39 cellular contexts compared by ENCODE assay signal in genomic region chr17:35723735-35724134, GRCh38. TPM values are rescaled to one million over a fixed set of nuclear protein-coding genes. Genes with fewer than 3 reads are reported as not detected.
"Had no signal": no experiment of that assay in that cellular context is flagged by ENCODE, and none has a peak within 500 bp of the region (broad histone marks: within the 10 kb centered on the region; RNA-seq: fewer than 3 reads in every experiment).

No MANE protein-coding gene starts in this region.

- H3K36me3 Mint-ChIP-seq: activated naive CD4-positive, alpha-beta T cell treated with anti-CD3 and anti-CD28 coated beads, Interleukin-2, amount 50 U/mL, for 72 hours had no signal

- ATAC-seq: activated T-cell treated with anti-CD3 and anti-CD28 coated beads, Interleukin-2, amount 50 U/mL, for 4 hours; activated T-helper 17 cell treated with anti-CD3 and anti-CD28 coated beads, Interleukin-2, amount 50 U/mL, for 72 hours; body of pancreas had no signal

- H3K27me3 ChIP-seq: adrenal gland, body of pancreas, brain microvascular endothelial cell, breast epithelium had no signal

- H3K9me3 ChIP-seq: adrenal gland, body of pancreas, breast epithelium had no signal

- H3K4me1 Mint-ChIP-seq: activated B cell treated with CpG ODN at 0.5 μM for 24 hours; activated CD4-positive, alpha-beta T cell treated with anti-CD3 and anti-CD28 coated beads, Interleukin-2, amount 10 ng/mL, durations not matched to agents 24 days and 14 days; activated naive CD8-positive, alpha-beta T cell treated with anti-CD3 and anti-CD28 coated beads for 36 hours; activated T-helper 17 cell treated with anti-CD3 and anti-CD28 coated beads, Interleukin-2, amount 50 U/mL, for 72 hours; central memory CD8-positive, alpha-beta T cell had no signal

- H3K9me3 Mint-ChIP-seq: activated B cell treated with CpG ODN at 0.5 μM for 24 hours; activated CD4-positive, alpha-beta memory T cell treated with anti-CD3 and anti-CD28 coated beads for 36 hours; activated CD4-positive, alpha-beta T cell treated with anti-CD3 and anti-CD28 coated beads, Interleukin-2, amount 10 ng/mL, durations not matched to agents 24 days and 14 days; activated naive CD4-positive, alpha-beta T cell treated with anti-CD3 and anti-CD28 coated beads for 36 hours; activated naive CD4-positive, alpha-beta T cell treated with anti-CD3 and anti-CD28 coated beads, Interleukin-2, amount 50 U/mL, for 72 hours; activated naive CD8-positive, alpha-beta T cell treated with anti-CD3 and anti-CD28 coated beads for 36 hours; activated T-cell treated with anti-CD3 and anti-CD28 coated beads, Interleukin-2, amount 50 U/mL, for 4 hours; activated T-cell treated with anti-CD3 and anti-CD28 coated beads, Interleukin-2, amount 50 U/mL, for 72 hours; activated T-helper 1 cell treated with anti-CD3 and anti-CD28 coated beads, Interleukin-12 subunit alpha, Interleukin-12 subunit beta, Interleukin-2, Interleukin-4 antibody, amounts not matched to agents 30 ng/mL and 10 ng/mL and 1 ng/mL, durations not matched to agents 14 hours and 24 hours and 36 hours; activated T-helper 17 cell treated with anti-CD3 and anti-CD28 coated beads, Interleukin-2, amount 50 U/mL, for 72 hours; central memory CD8-positive, alpha-beta T cell; T-helper 1 cell treated with Interleukin-12 subunit alpha and Interleukin-12 subunit beta and Interleukin-4 antibody, amounts not matched to agents 30 μg/mL and 1 μg/mL, for 36 hours; T-helper 2 cell treated with Interferon-gamma antibody and Interleukin-4, amounts not matched to agents 5 μg/mL and 100 μg/mL, for 36 hours had no signal

- H3K27ac Mint-ChIP-seq: activated B cell treated with CpG ODN at 0.5 μM for 24 hours; activated CD4-positive, alpha-beta memory T cell treated with anti-CD3 and anti-CD28 coated beads for 36 hours; activated CD4-positive, alpha-beta T cell treated with anti-CD3 and anti-CD28 coated beads, Interleukin-2, amount 10 ng/mL, durations not matched to agents 24 days and 14 days; activated naive CD4-positive, alpha-beta T cell treated with anti-CD3 and anti-CD28 coated beads for 36 hours; activated naive CD8-positive, alpha-beta T cell treated with anti-CD3 and anti-CD28 coated beads for 36 hours; activated T-cell treated with anti-CD3 and anti-CD28 coated beads, Interleukin-2, amount 50 U/mL, for 72 hours; activated T-helper 1 cell treated with anti-CD3 and anti-CD28 coated beads, Interleukin-12 subunit alpha, Interleukin-12 subunit beta, Interleukin-2, Interleukin-4 antibody, amounts not matched to agents 30 ng/mL and 10 ng/mL and 1 ng/mL, durations not matched to agents 14 hours and 24 hours and 36 hours; activated T-helper 17 cell treated with anti-CD3 and anti-CD28 coated beads, Interleukin-2, amount 50 U/mL, for 72 hours; T-helper 1 cell treated with Interleukin-12 subunit alpha and Interleukin-12 subunit beta and Interleukin-4 antibody, amounts not matched to agents 30 μg/mL and 1 μg/mL, for 36 hours; T-helper 2 cell treated with Interferon-gamma antibody and Interleukin-4, amounts not matched to agents 5 μg/mL and 100 μg/mL, for 36 hours had no signal

- FAIRE-seq: astrocyte, TTC549 had no signal

- H3K4me1 ChIP-seq: adrenal gland, breast epithelium had no signal

- H3K27ac ChIP-seq: adrenal gland, body of pancreas, brain microvascular endothelial cell, breast epithelium, VCaP had no signal

- H3K27me3 Mint-ChIP-seq: activated B cell treated with CpG ODN at 0.5 μM for 24 hours; activated CD4-positive, alpha-beta memory T cell treated with anti-CD3 and anti-CD28 coated beads for 36 hours; activated CD4-positive, alpha-beta T cell treated with anti-CD3 and anti-CD28 coated beads, Interleukin-2, amount 10 ng/mL, durations not matched to agents 24 days and 14 days; activated naive CD8-positive, alpha-beta T cell treated with anti-CD3 and anti-CD28 coated beads for 36 hours; activated T-helper 17 cell treated with anti-CD3 and anti-CD28 coated beads, Interleukin-2, amount 50 U/mL, for 72 hours; central memory CD8-positive, alpha-beta T cell had no signal

- DNase-seq: activated B cell treated with CpG ODN at 0.5 μM for 24 hours; activated CD4-positive, alpha-beta memory T cell treated with anti-CD3 and anti-CD28 coated beads for 36 hours; activated CD4-positive, alpha-beta T cell treated with anti-CD3 and anti-CD28 coated beads for 4 hours; activated CD4-positive, alpha-beta T cell treated with anti-CD3 and anti-CD28 coated beads, Interleukin-2, amount 10 ng/mL, durations not matched to agents 24 days and 14 days; activated CD4-positive, alpha-beta T cell treated with anti-CD3 and anti-CD28 coated beads, Interleukin-2, amount 50 U/mL, for 1 hour; activated CD4-positive, alpha-beta T cell treated with anti-CD3 and anti-CD28 coated beads, Interleukin-2, amount 50 U/mL, for 4 hours; activated CD4-positive, CD25-positive, alpha-beta regulatory T cell treated with anti-CD3 and anti-CD28 coated beads, Interleukin-2, amount 50 U/mL, for 72 hours; activated CD8-positive, alpha-beta memory T cell treated with anti-CD3 and anti-CD28 coated beads, Interleukin-2, amount 50 U/mL, for 4 hours; activated effector memory CD4-positive, alpha-beta T cell treated with anti-CD3 and anti-CD28 coated beads, Interleukin-2, amount 50 U/mL, for 16 hours; activated gamma-delta T cell treated with Interleukin-2 at 50 U/mL for 16 hours; activated naive CD4-positive, alpha-beta T cell; activated naive CD4-positive, alpha-beta T cell treated with anti-CD3 and anti-CD28 coated beads for 36 hours; activated naive CD4-positive, alpha-beta T cell treated with anti-CD3 and anti-CD28 coated beads, Interleukin-2, amount 50 U/mL, for 16 hours; activated naive CD8-positive, alpha-beta T cell treated with anti-CD3 and anti-CD28 coated beads for 36 hours; activated T-cell treated with anti-CD3 and anti-CD28 coated beads for 4 hours; activated T-cell treated with anti-CD3 and anti-CD28 coated beads, Interleukin-2, amount 50 U/mL, for 1 hour; activated T-cell treated with anti-CD3 and anti-CD28 coated beads, Interleukin-2, amount 50 U/mL, for 4 hours; activated T-cell treated with anti-CD3 and anti-CD28 coated beads, Interleukin-2, amount 50 U/mL, for 72 hours; adrenal gland; amniotic stem cell; aorta; body of pancreas; brain microvascular endothelial cell; caudate nucleus; cerebellar nuclear complex; T-helper 1 cell; T-helper 2 cell; T-helper 9 cell had no signal

- H3K4me3 ChIP-seq: adrenal gland, body of pancreas, breast epithelium had no signal

- H3K36me3 ChIP-seq: breast epithelium had no signal

- H3K4me3 Mint-ChIP-seq: activated B cell treated with CpG ODN at 0.5 μM for 24 hours; activated CD4-positive, alpha-beta memory T cell treated with anti-CD3 and anti-CD28 coated beads for 36 hours; activated CD4-positive, alpha-beta T cell treated with anti-CD3 and anti-CD28 coated beads, Interleukin-2, amount 10 ng/mL, durations not matched to agents 24 days and 14 days; activated naive CD4-positive, alpha-beta T cell treated with anti-CD3 and anti-CD28 coated beads for 36 hours; activated naive CD8-positive, alpha-beta T cell treated with anti-CD3 and anti-CD28 coated beads for 36 hours; activated T-cell treated with anti-CD3 and anti-CD28 coated beads, Interleukin-2, amount 50 U/mL, for 4 hours; activated T-cell treated with anti-CD3 and anti-CD28 coated beads, Interleukin-2, amount 50 U/mL, for 72 hours; activated T-helper 1 cell treated with anti-CD3 and anti-CD28 coated beads, Interleukin-12 subunit alpha, Interleukin-12 subunit beta, Interleukin-2, Interleukin-4 antibody, amounts not matched to agents 30 ng/mL and 10 ng/mL and 1 ng/mL, durations not matched to agents 14 hours and 24 hours and 36 hours; activated T-helper 17 cell treated with anti-CD3 and anti-CD28 coated beads, Interleukin-2, amount 50 U/mL, for 72 hours; central memory CD8-positive, alpha-beta T cell; T-helper 1 cell treated with Interleukin-12 subunit alpha and Interleukin-12 subunit beta and Interleukin-4 antibody, amounts not matched to agents 30 μg/mL and 1 μg/mL, for 36 hours; T-helper 2 cell treated with Interferon-gamma antibody and Interleukin-4, amounts not matched to agents 5 μg/mL and 100 μg/mL, for 36 hours had no signal

RNA-seq across cellular contexts. Expression of gene GAS2L2, which starts 29.3 kb away (rescaled TPM):
- total RNA-seq: activated B cell treated with CpG ODN at 0.5 μM for 24 hours; activated CD4-positive, alpha-beta memory T cell treated with anti-CD3 and anti-CD28 coated beads for 36 hours; activated CD4-positive, alpha-beta T cell treated with anti-CD3 and anti-CD28 coated beads, Interleukin-2, amount 10 ng/mL, durations not matched to agents 24 days and 14 days; activated T-helper 17 cell treated with anti-CD3 and anti-CD28 coated beads, Interleukin-2, amount 50 U/mL, for 72 hours; aorta; body of pancreas had no signal

RNA-seq across cellular contexts. Expression of gene C17orf50, which starts 37.0 kb away (rescaled TPM):
- total RNA-seq: activated B cell treated with CpG ODN at 0.5 μM for 24 hours; activated CD4-positive, alpha-beta memory T cell treated with anti-CD3 and anti-CD28 coated beads for 36 hours; activated CD4-positive, alpha-beta T cell treated with anti-CD3 and anti-CD28 coated beads, Interleukin-2, amount 10 ng/mL, durations not matched to agents 24 days and 14 days; activated CD8-positive, alpha-beta memory T cell treated with anti-CD3 and anti-CD28 coated beads for 36 hours; activated naive CD4-positive, alpha-beta T cell treated with anti-CD3 and anti-CD28 coated beads for 36 hours; activated naive CD4-positive, alpha-beta T cell treated with anti-CD3 and anti-CD28 coated beads, Interleukin-2, amount 50 U/mL, for 72 hours; activated naive CD8-positive, alpha-beta T cell treated with anti-CD3 and anti-CD28 coated beads for 36 hours; activated T-cell treated with anti-CD3 and anti-CD28 coated beads, Interleukin-2, amount 50 U/mL, for 4 hours; activated T-cell treated with anti-CD3 and anti-CD28 coated beads, Interleukin-2, amount 50 U/mL, for 72 hours; activated T-helper 1 cell treated with anti-CD3 and anti-CD28 coated beads, Interleukin-12 subunit alpha, Interleukin-12 subunit beta, Interleukin-2, Interleukin-4 antibody, amounts not matched to agents 30 ng/mL and 10 ng/mL and 1 ng/mL, durations not matched to agents 14 hours and 24 hours and 36 hours; activated T-helper 17 cell treated with anti-CD3 and anti-CD28 coated beads, Interleukin-2, amount 50 U/mL, for 72 hours; aorta; astrocyte; body of pancreas; breast epithelium had no signal
- polyA plus RNA-seq: aorta had no signal
